9 cellular contexts compared by ENCODE assay signal in the genomic region with DNA sequence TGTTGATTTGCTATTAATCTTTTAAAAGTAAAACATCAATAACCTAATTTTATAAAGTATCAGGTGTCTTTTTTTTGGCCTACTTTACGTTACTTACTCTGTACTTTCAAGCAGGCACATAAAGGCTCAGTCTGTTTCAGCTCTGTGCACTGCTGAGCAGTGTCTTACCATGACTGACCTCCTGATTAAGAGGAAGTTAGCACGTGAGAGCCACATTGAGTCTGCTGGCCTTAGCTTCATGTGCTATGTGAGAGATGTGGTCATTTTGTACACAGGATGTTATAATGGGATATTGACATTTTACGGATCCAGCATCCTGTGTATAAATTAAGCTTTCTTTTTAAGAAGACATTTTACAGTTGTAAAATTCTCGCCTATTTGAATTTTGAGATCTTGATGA. TPM values are rescaled to one million over a fixed set of nuclear protein-coding genes. Genes with fewer than 3 reads are reported as not detected.
DNase-seq lines count a peak whose midpoint lies in the region; ATAC-seq and TF ChIP-seq lines count a peak whose summit lies in the region.
"Had no signal": no experiment of that assay in that cellular context is flagged by ENCODE, and none has a peak within 500 bp of the region (broad histone marks: within the 10 kb centered on the region; RNA-seq: fewer than 3 reads in every experiment).

No MANE protein-coding gene starts in this region.

- H3K4me1 Mint-ChIP-seq in T-helper 17 cell = peaks cover 56% of the 10 kb centered on the region
- peaks cover 34% of the 10 kb centered on the region for H3K4me1 Mint-ChIP-seq in neural progenitor cell

- H3K36me3 ChIP-seq in left lung (no peaks in the 10 kb centered on the region), neural progenitor cell (no peaks in the 10 kb centered on the region)

- peaks cover 94% of the 10 kb centered on the region for H4K20me1 ChIP-seq in neural progenitor cell (ENCODE audit: low read depth)

- H3K27ac Mint-ChIP-seq in T-helper 17 cell (peak overlapping the region; percentile 67), neural progenitor cell (no peak overlapping the region)

- no peaks in the 10 kb centered on the region for H3K27me3 ChIP-seq in left lung
- H3K27me3 ChIP-seq in neural progenitor cell = no peaks in the 10 kb centered on the region

- H2AFZ ChIP-seq in neural progenitor cell (replicated peaks) = no peak overlapping the region

- H3K4me2 ChIP-seq in neural progenitor cell = no peak overlapping the region

- no peaks in the 10 kb centered on the region for H3K9me3 ChIP-seq in T-helper 17 cell (ENCODE audit: control insufficient read depth, low read length, poor library complexity, severe bottlenecking)
- no peaks in the 10 kb centered on the region for H3K9me3 ChIP-seq in left lung
- H3K9me3 ChIP-seq in neural progenitor cell (ENCODE audit: low read depth) = no peaks in the 10 kb centered on the region

- no peaks in the 10 kb centered on the region for H3K9me3 Mint-ChIP-seq in neural progenitor cell

- intact Hi-C loops in Right ventricle myocardium inferior (cut with DNase I) = no loop called here
- intact Hi-C loops in cardiac septum (cut with DNase I) = no loop called here
- intact Hi-C loops in left lung (cut with DNase I) = no loop called here

- TF ChIP-seq CTCF in left lung (IDR thresholded peaks at IDR 0.05) (no peak), neural progenitor cell (IDR thresholded peaks at IDR 0.05) (no peak)

- H3K27me3 Mint-ChIP-seq in T-helper 17 cell (no peaks in the 10 kb centered on the region), neural progenitor cell (ENCODE audit: insufficient read depth, low read depth) (no peaks in the 10 kb centered on the region)
- H3K27me3 Mint-ChIP-seq: natural killer cell treated with Interleukin-12 subunit alpha and Interleukin-12 subunit beta and Interleukin-15 and Interleukin-18, amount 100 ng/mL, for 72 hours had no signal

- no peak overlapping the region for H3K9ac ChIP-seq in neural progenitor cell

- peaks cover 100% of the 10 kb centered on the region for H3K79me2 ChIP-seq in neural progenitor cell (ENCODE audit: low read depth)

- DNase-seq in Right ventricle myocardium inferior (ENCODE audit: missing footprints) (no peak), cardiac septum (ENCODE audit: low spot score) (no peak), T-helper 17 cell (no peak), left lung (no peak), NCI-H82 (lab: John Stamatoyannopoulos, UW) (no peak), neural progenitor cell (ENCODE audit: low spot score) (no peak)
- no peak for DNase-seq in activated naive CD4-positive, alpha-beta T cell (lab: John Stamatoyannopoulos, UW)

- H3K4me3 Mint-ChIP-seq in T-helper 17 cell = no peak overlapping the region
- no peak overlapping the region for H3K4me3 Mint-ChIP-seq in neural progenitor cell
- H3K4me3 Mint-ChIP-seq: natural killer cell treated with Interleukin-12 subunit alpha and Interleukin-12 subunit beta and Interleukin-15 and Interleukin-18, amount 100 ng/mL, for 72 hours had no signal

- no peak overlapping the region for H3K4me3 ChIP-seq in left lung
- no peak overlapping the region for H3K4me3 ChIP-seq in neural progenitor cell

- no peaks in the 10 kb centered on the region for H3K36me3 Mint-ChIP-seq in T-helper 17 cell (ENCODE audit: low read depth)
- peaks cover 1% of the 10 kb centered on the region for H3K36me3 Mint-ChIP-seq in neural progenitor cell
- H3K36me3 Mint-ChIP-seq: natural killer cell treated with Interleukin-12 subunit alpha and Interleukin-12 subunit beta and Interleukin-15 and Interleukin-18, amount 100 ng/mL, for 72 hours had no signal

- no peaks in the 10 kb centered on the region for H3F3A ChIP-seq in neural progenitor cell (ENCODE audit: low read depth)

- ATAC-seq in Right ventricle myocardium inferior (peak; percentile 85), HG03064 (IDR thresholded peaks at IDR 0.05; ENCODE audit: low read depth, unreplicated experiment) (peak; percentile 89), T-helper 17 cell (peak; percentile 40), left lung (peak; percentile 84)

- H3K27ac ChIP-seq in left lung (peak overlapping the region in 1 of 2 donors; percentile 14), neural progenitor cell (no peak overlapping the region)

- H3K4me1 ChIP-seq in left lung (peaks cover 12 to 50% of the 10 kb centered on the region in 2 donors), neural progenitor cell (peaks cover 4% of the 10 kb centered on the region)

RNA-seq across cellular contexts. Expression of a gene that starts 31.9 kb away (rescaled TPM):
- total RNA-seq in Right ventricle myocardium inferior (46.4 TPM), cardiac septum (61.1 TPM), T-helper 17 cell (100 to 1,000 TPM; 149 to 158 TPM), left lung (10 to 100 TPM; 67.6 to 69.5 TPM), neural progenitor cell (ENCODE audit: low replicate concordance) (52.8 and 62.1 TPM in 2 replicates)
